ENCODE assay signal across 18 cellular contexts in the genomic region with DNA sequence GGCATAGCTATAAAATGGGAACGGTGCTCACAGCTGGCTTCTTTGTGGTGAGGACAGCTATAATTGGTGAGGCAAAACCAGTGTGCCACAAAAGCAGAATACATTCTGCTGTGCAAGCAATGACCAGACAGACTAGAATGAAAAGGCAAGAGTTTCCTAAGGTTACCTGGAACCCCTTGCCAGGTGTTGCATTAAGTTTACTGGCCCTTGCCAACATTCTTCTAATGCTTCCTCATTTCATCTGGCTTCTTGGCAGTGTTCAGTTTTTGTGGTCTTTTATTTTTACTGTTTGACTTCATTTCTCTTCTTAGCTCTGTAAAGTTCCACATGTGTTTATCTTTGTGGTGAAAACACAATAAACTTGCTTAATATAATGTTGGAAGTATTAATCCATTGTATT.
DNase-seq lines count a peak whose midpoint lies in the region; ATAC-seq and TF ChIP-seq lines count a peak whose summit lies in the region.
"Had no signal": no experiment of that assay in that cellular context is flagged by ENCODE, and none has a peak within 500 bp of the region (broad histone marks: within the 10 kb centered on the region; RNA-seq: fewer than 3 reads in every experiment).

No MANE protein-coding gene starts in this region.

- peak overlapping the region; percentile 89 for H3K27ac ChIP-seq in KMS-11
- H3K27ac ChIP-seq in right cardiac atrium (ENCODE audit: low read length), result no peak overlapping the region
- H3K27ac ChIP-seq: left lung, psoas muscle had no signal

- peaks cover 96% of the 10 kb centered on the region for H3K4me1 ChIP-seq in KMS-11 (ENCODE audit: low read depth, poor library complexity, severe bottlenecking)
- no peaks in the 10 kb centered on the region for H3K4me1 ChIP-seq in right cardiac atrium (ENCODE audit: control insufficient read depth, insufficient read depth, low read length)
- H3K4me1 ChIP-seq: left lung, psoas muscle had no signal

- H3K27me3 ChIP-seq in KMS-11 (ENCODE audit: insufficient read depth, low read depth), result no peaks in the 10 kb centered on the region
- H3K27me3 ChIP-seq in right cardiac atrium (ENCODE audit: control insufficient read depth, insufficient read depth), result no peaks in the 10 kb centered on the region
- H3K27me3 ChIP-seq: left lung had no signal

- peak overlapping the region; percentile 36; the same call in 1 of the 2 replicates for H3K9ac ChIP-seq in KMS-11

- TF ChIP-seq CTCF in KMS-11 (conservative IDR thresholded peaks at IDR 0.05; ENCODE audit: low read depth, low read length), result no peak

- H3K79me2 ChIP-seq in KMS-11 (ENCODE audit: insufficient read depth, low read depth), result no peaks in the 10 kb centered on the region

- H3K36me3 ChIP-seq in KMS-11 (ENCODE audit: insufficient read depth), result no peaks in the 10 kb centered on the region

- intact Hi-C loops in left colon (cut with DNase I, micrococcal nuclease), result no loop called here
- intact Hi-C loops in head of caudate nucleus (cut with DNase I), result no loop called here
- intact Hi-C loops in right cardiac atrium (cut with DNase I), result no loop called here

- no peaks in the 10 kb centered on the region for H3K9me3 ChIP-seq in right cardiac atrium (ENCODE audit: control insufficient read depth, low read length)
- H3K9me3 ChIP-seq: left lung, psoas muscle had no signal

- H3K4me3 ChIP-seq in KMS-11 (IDR thresholded peaks at IDR 0.05; ENCODE audit: insufficient read depth, low read depth, low read length) (peak overlapping the region; percentile 28), right cardiac atrium (ENCODE audit: low read length) (no peak overlapping the region)
- H3K4me3 ChIP-seq: left lung, psoas muscle had no signal

- H3K4me2 ChIP-seq in KMS-11, result peak overlapping the region; percentile 87

- DNase-seq in AG20443 (ENCODE audit: low spot score) (peak; percentile 30), astrocyte of the hippocampus (ENCODE audit: low read depth, low spot score) (peak; percentile 57), left colon (no peak), head of caudate nucleus (no peak), right cardiac atrium (no peak), NCI-H2107 (lab: John Stamatoyannopoulos, UW) (no peak)
- DNase-seq in stimulated activated CD4-positive, alpha-beta T cell treated with anti-CD3 and anti-CD28 coated beads, Interleukin-1b, Interleukin-23, amount 100 ng/mL, for 48 hours, result no peak
- DNase-seq: activated CD4-positive, alpha-beta T cell treated with anti-CD3 and anti-CD28 coated beads, Interleukin-2, amount 10 ng/mL, durations not matched to agents 7 days and 5 days; activated T-cell treated with anti-CD3 and anti-CD28 coated beads, Interleukin-2, amount 50 U/mL, for 4 hours; hypothalamus; left lung; naive B cell; NCI-H1092; NCI-H2171 treated with DMSO at 0.1 percent for 48 hours; psoas muscle; SHP77; T-helper 9 cell had no signal

- no peaks in the 10 kb centered on the region for H4K20me1 ChIP-seq in KMS-11 (ENCODE audit: insufficient read depth)

- ATAC-seq in left colon (peak; percentile 20), right cardiac atrium (no peak)
- ATAC-seq: left lung had no signal

- 75% methylated on average over 1 of the region's 1 CpG for WGBS in right cardiac atrium

- H2AFZ ChIP-seq in KMS-11 (ENCODE audit: low read depth), result no peak overlapping the region; the same call in 1 of the 2 replicates

Comparison
In these comparisons a context has a peak if more than half of its experiments do, and no peak if none do; other contexts are left out.
1. DNase-seq: peak in AG20443 (single experiment) and astrocyte of the hippocampus (single experiment); none in left colon (0 of 2), stimulated activated CD4-positive, alpha-beta T cell treated with anti-CD3 and anti-CD28 coated beads, Interleukin-1b, Interleukin-23, amount 100 ng/mL, for 48 hours (single experiment), head of caudate nucleus (0 of 42), right cardiac atrium (0 of 3) and NCI-H2107 (single experiment).